In the genomic region with DNA sequence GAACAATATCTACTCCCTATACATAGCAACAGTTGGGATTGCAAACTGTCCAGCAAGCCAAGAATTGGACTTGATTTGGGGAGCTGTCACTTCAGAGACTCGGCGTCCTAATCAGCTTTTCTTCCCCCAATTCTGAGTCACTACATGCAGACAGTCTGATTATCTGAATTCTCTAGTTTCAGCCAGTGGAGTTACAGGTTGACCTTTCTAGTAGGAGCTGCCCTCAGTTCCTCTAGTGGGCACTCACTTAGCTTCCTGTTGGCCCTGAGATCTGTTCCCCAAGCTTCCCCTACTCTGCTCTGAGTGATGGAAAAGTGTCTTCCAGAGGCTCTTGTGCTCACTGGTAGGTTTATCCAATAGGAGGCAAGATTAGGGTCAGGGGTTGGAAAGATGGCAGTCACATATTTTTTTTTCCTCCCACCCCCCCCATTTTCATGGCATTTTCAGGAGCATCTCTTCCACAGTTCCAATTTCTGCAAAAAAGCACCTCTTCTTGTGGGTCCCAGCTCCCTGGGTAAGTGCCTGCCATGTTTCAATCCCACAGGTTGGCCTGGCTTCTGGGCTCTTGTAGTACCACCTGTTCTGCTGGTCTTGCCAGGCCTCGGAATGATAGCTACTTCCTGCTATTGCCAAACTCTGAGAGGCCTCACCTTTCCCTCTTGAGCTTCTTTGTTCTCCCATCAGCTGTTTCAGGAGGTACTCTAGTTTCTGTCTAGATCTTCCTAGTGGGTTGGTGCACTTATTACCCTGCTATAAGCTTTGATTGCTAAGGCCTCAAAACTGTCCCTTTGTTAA, we compare ENCODE assay signal across 17 cellular contexts.
"Had no signal": no experiment of that assay in that cellular context is flagged by ENCODE, and none has a peak within 500 bp of the region (broad histone marks: within the 10 kb centered on the region; RNA-seq: fewer than 3 reads in every experiment).

No MANE protein-coding gene starts in this region.

- H3K4me1 ChIP-seq: adrenal gland, prostate gland, right atrium auricular region had no signal

- H3K27me3 ChIP-seq: adrenal gland, ovary, right atrium auricular region, thyroid gland had no signal

- ATAC-seq: left lobe of liver; natural killer cell treated with Interleukin-12 subunit alpha and Interleukin-12 subunit beta and Interleukin-15 and Interleukin-18, amount 100 ng/mL, for 72 hours; stimulated activated naive CD8-positive, alpha-beta T cell treated with anti-CD3 and anti-CD28 coated beads, Interleukin-15, Interleukin-2, amounts not matched to agents 100 U/mL and 50 U/mL, for 24 hours; WTC11 had no signal

- H3K27ac ChIP-seq: adrenal gland, coronary artery, ovary, prostate gland, right atrium auricular region, thyroid gland had no signal

- H3K36me3 ChIP-seq: adrenal gland, ovary, prostate gland, right atrium auricular region, thyroid gland had no signal

- H3K9me3 ChIP-seq: adrenal gland, ovary, prostate gland, thyroid gland had no signal

- DNase-seq: activated T-cell treated with anti-CD3 and anti-CD28 coated beads, Interleukin-2, amount 50 U/mL, for 1 hour; adrenal gland; endodermal cell; foreskin melanocyte; immature natural killer cell; mammary epithelial cell; midbrain; ovary; stimulated activated CD4-positive, alpha-beta T cell treated with anti-CD3 and anti-CD28 coated beads, Interleukin-4, amount 100 ng/mL, for 4 hours; stimulated activated naive CD8-positive, alpha-beta T cell treated with anti-CD3 and anti-CD28 coated beads, Interleukin-15, Interleukin-2, amounts not matched to agents 100 U/mL and 50 U/mL, for 24 hours; thyroid gland had no signal

- H3K4me3 ChIP-seq: adrenal gland, coronary artery, ovary, prostate gland, right atrium auricular region, thyroid gland had no signal
